8 cellular contexts compared by ENCODE assay signal in the genomic region with DNA sequence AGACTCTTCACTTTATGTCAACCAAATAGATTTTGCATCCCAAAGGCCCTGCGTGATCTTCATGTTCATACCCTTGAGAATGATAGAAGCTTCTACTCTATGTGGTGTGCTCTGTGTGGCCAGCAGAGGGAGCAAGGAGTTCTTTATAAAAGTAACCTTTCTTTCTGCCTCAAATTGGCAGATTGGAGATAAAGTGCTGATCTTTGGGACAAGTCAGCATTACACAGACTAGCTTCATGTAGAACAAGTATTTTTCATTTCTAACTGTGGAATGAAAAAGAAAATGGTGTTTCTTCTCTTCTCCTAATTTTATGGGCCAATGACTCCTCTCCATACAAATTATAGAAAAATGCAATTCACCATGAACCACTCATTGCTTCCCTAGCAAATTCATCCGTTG.
DNase-seq lines count a peak whose midpoint lies in the region; ATAC-seq, FAIRE-seq and TF ChIP-seq lines count a peak whose summit lies in the region.

No MANE protein-coding gene starts in this region.

- no peak overlapping the region for H3K4me3 ChIP-seq in mammary epithelial cell (replicated peaks in 1 of 3; ENCODE audit: insufficient read depth in 1 of 3, low read depth in 2 of 3, low read length in 3 of 3)

- no peaks in the 10 kb centered on the region for H3K79me2 ChIP-seq in mammary epithelial cell (ENCODE audit: insufficient read depth, low read length)

- no peak overlapping the region for H2AFZ ChIP-seq in mammary epithelial cell (ENCODE audit: low read depth, low read length)

- no peaks in the 10 kb centered on the region for H3K36me3 ChIP-seq in mammary epithelial cell (ENCODE audit: insufficient read depth, low read length)

- FAIRE-seq in GM12891 (lab: Jason Lieb, UNC) = no peak

- no TSS peak for BruUV-seq in mammary epithelial cell (replicated peaks; lab: Mats Ljungman, UMichigan)

- no peak overlapping the region for H3K9ac ChIP-seq in mammary epithelial cell (ENCODE audit: insufficient read depth, low read length)

- CTCF ChIA-PET in mammary epithelial cell (lab: Charles Lee; ENCODE audit: low non-redundant PET) = interaction anchor here (0.6 kb wide), 1 partner anchor 306 kb away, joined by 5 read pairs; no protein-coding TSS in a partner anchor

- H4K20me1 ChIP-seq in mammary epithelial cell (ENCODE audit: insufficient read depth, low read length) = no peaks in the 10 kb centered on the region

- DNase-seq in AG08396 (ENCODE audit: low spot score) (peak; percentile 17), GM12891 (ENCODE audit: insufficient read length, low spot score) (peak; percentile 12), NOMO-1 treated with dmso at 0.1 percent for 144 hours (lab: John Stamatoyannopoulos, UW; ENCODE audit: unreplicated experiment) (peak; percentile 33), mammary epithelial cell (peak; percentile 25), kidney glomerular epithelial cell (lab: John Stamatoyannopoulos, UW) (peak; percentile 38), superior temporal gyrus (ENCODE audit: extremely low spot score) (peak; percentile 89)

- no peaks in the 10 kb centered on the region for H3K27me3 ChIP-seq in mammary epithelial cell (ENCODE audit: insufficient read depth, low read length)

- intact Hi-C loops in mammary epithelial cell (cut with micrococcal nuclease) = loop anchor here (1.0 to 10.0 kb wide), 5 partner anchors 25 to 886 kb away; no protein-coding TSS in a partner anchor

- no peak overlapping the region for H3K4me2 ChIP-seq in mammary epithelial cell (ENCODE audit: insufficient read depth, low read depth, low read length)

- dilution Hi-C loops in mammary epithelial cell (cut with HindIII; ENCODE audit: low sequenced_read_pairs) = no loop called here

- H3K27ac ChIP-seq in mammary epithelial cell (ENCODE audit: insufficient read depth, low read depth, low read length) = no peak overlapping the region

- TF ChIP-seq POLR2A in GM12891 (IDR thresholded peaks at IDR 0.05; ENCODE audit: low read depth, low read length) = no peak

- H3K4me1 ChIP-seq in mammary epithelial cell (ENCODE audit: insufficient read depth, low read length) = peaks cover 4% of the 10 kb centered on the region

- H3K9me3 ChIP-seq in mammary epithelial cell (replicated peaks; ENCODE audit: insufficient read depth, low read length) = no peaks in the 10 kb centered on the region

- ATAC-seq in HG02981 (IDR thresholded peaks at IDR 0.05; ENCODE audit: unreplicated experiment) = peak; percentile 58
- no peak for ATAC-seq in GM19467 (IDR thresholded peaks at IDR 0.05; ENCODE audit: unreplicated experiment)

- WGBS in mammary epithelial cell (ENCODE audit: low coverage, missing lambda C conversion rate) = 26% methylated on average over 2 of the region's 2 CpGs

- TF ChIP-seq CTCF in mammary epithelial cell (conservative IDR thresholded peaks at IDR 0.05 in 1 of 2, IDR thresholded peaks at IDR 0.05 in 1 of 2; ENCODE audit: extremely low read depth in 1 of 2, insufficient read depth in 1 of 2, low read depth in 1 of 2, low read length in 2 of 2) = peak; percentile 86

- in situ Hi-C loops in mammary epithelial cell (cut with MboI; ENCODE audit: low sequenced_read_pairs in 2 of 2) = loop anchor here (10.0 to 25.0 kb wide), 2 partner anchors 234 to 237 kb away; no protein-coding TSS in a partner anchor

TF ChIP-seq in GM12891, 5 proteins besides CTCF, POLR2A, EP300 and RAD21:
- no peak for TF ChIP-seq SPI1 (IDR thresholded peaks at IDR 0.05; ENCODE audit: low read depth, low read length)

Comparison
In these comparisons a context has a peak if more than half of its experiments do, and no peak if none do; other contexts are left out.
1. DNase-seq: peak in every context shown above with its lines; median percentile 89 in superior temporal gyrus; 38 in kidney glomerular epithelial cell; 33 in NOMO-1 treated with dmso at 0.1 percent for 144 hours; 25 in mammary epithelial cell; 17 in AG08396; 12 in GM12891.